ENCODE assay signal across 1 cellular context in the genomic region with DNA sequence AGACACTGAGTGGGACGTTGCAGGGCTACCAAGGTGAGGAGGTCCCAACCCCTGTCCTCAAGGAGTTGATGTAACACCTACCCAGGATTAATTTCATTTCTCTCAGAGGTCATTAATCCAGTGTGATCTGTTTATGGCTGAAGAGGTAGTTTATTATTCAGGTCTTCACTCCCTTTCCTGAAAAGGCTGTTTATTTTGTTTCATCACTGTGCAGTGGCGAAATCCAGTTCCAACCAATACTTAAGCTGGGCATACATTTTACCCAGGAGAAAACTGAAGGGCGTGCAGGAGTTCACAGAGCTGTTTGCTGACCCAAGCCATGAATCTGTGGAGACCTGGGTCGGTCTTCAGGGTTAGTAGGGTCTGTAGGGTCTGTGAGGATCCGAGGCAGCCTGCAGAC.
TF ChIP-seq lines count a peak whose summit lies in the region.

No MANE protein-coding gene starts in this region.

TF ChIP-seq in HepG2, 621 proteins besides CTCF, POLR2A, EP300 and RAD21:
- TF ChIP-seq, protein P1, sequence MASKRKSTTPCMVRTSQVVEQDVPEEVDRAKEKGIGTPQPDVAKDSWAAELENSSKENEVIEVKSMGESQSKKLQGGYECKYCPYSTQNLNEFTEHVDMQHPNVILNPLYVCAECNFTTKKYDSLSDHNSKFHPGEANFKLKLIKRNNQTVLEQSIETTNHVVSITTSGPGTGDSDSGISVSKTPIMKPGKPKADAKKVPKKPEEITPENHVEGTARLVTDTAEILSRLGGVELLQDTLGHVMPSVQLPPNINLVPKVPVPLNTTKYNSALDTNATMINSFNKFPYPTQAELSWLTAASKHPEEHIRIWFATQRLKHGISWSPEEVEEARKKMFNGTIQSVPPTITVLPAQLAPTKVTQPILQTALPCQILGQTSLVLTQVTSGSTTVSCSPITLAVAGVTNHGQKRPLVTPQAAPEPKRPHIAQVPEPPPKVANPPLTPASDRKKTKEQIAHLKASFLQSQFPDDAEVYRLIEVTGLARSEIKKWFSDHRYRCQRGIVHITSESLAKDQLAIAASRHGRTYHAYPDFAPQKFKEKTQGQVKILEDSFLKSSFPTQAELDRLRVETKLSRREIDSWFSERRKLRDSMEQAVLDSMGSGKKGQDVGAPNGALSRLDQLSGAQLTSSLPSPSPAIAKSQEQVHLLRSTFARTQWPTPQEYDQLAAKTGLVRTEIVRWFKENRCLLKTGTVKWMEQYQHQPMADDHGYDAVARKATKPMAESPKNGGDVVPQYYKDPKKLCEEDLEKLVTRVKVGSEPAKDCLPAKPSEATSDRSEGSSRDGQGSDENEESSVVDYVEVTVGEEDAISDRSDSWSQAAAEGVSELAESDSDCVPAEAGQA (IDR thresholded peaks at IDR 0.05; ENCODE audit: low read depth): no peak
- TF ChIP-seq, protein P1 (CRISPR knock-in tag; IDR thresholded peaks at IDR 0.05; ENCODE audit: borderline replicate concordance): no peak
- TF ChIP-seq, protein P2, sequence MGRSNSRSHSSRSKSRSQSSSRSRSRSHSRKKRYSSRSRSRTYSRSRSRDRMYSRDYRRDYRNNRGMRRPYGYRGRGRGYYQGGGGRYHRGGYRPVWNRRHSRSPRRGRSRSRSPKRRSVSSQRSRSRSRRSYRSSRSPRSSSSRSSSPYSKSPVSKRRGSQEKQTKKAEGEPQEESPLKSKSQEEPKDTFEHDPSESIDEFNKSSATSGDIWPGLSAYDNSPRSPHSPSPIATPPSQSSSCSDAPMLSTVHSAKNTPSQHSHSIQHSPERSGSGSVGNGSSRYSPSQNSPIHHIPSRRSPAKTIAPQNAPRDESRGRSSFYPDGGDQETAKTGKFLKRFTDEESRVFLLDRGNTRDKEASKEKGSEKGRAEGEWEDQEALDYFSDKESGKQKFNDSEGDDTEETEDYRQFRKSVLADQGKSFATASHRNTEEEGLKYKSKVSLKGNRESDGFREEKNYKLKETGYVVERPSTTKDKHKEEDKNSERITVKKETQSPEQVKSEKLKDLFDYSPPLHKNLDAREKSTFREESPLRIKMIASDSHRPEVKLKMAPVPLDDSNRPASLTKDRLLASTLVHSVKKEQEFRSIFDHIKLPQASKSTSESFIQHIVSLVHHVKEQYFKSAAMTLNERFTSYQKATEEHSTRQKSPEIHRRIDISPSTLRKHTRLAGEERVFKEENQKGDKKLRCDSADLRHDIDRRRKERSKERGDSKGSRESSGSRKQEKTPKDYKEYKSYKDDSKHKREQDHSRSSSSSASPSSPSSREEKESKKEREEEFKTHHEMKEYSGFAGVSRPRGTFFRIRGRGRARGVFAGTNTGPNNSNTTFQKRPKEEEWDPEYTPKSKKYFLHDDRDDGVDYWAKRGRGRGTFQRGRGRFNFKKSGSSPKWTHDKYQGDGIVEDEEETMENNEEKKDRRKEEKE (IDR thresholded peaks at IDR 0.05): no peak
- TF ChIP-seq CEBPB (IDR thresholded peaks at IDR 0.05; ENCODE audit: borderline replicate concordance, low read depth, low read length): 0 out of 2 replicates have a peak, but pooled peaks have one; percentile 33
- TF ChIP-seq TCF7L2 (IDR thresholded peaks at IDR 0.05; ENCODE audit: low read depth, low read length): no peak
- TF ChIP-seq ZNF484 (CRISPR knock-in tag; IDR thresholded peaks at IDR 0.05; ENCODE audit: borderline replicate concordance, low read depth): no peak
- TF ChIP-seq, protein P3, sequence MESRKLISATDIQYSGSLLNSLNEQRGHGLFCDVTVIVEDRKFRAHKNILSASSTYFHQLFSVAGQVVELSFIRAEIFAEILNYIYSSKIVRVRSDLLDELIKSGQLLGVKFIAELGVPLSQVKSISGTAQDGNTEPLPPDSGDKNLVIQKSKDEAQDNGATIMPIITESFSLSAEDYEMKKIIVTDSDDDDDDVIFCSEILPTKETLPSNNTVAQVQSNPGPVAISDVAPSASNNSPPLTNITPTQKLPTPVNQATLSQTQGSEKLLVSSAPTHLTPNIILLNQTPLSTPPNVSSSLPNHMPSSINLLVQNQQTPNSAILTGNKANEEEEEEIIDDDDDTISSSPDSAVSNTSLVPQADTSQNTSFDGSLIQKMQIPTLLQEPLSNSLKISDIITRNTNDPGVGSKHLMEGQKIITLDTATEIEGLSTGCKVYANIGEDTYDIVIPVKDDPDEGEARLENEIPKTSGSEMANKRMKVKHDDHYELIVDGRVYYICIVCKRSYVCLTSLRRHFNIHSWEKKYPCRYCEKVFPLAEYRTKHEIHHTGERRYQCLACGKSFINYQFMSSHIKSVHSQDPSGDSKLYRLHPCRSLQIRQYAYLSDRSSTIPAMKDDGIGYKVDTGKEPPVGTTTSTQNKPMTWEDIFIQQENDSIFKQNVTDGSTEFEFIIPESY (CRISPR knock-in tag; IDR thresholded peaks at IDR 0.05): no peak
- no peak for TF ChIP-seq YEATS4 (CRISPR knock-in tag; IDR thresholded peaks at IDR 0.05; ENCODE audit: borderline replicate concordance)
- no peak for TF ChIP-seq MIER2 (CRISPR knock-in tag; IDR thresholded peaks at IDR 0.05)
- TF ChIP-seq, protein P4, sequence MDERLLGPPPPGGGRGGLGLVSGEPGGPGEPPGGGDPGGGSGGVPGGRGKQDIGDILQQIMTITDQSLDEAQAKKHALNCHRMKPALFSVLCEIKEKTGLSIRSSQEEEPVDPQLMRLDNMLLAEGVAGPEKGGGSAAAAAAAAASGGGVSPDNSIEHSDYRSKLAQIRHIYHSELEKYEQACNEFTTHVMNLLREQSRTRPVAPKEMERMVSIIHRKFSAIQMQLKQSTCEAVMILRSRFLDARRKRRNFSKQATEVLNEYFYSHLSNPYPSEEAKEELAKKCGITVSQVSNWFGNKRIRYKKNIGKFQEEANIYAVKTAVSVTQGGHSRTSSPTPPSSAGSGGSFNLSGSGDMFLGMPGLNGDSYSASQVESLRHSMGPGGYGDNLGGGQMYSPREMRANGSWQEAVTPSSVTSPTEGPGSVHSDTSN (CRISPR knock-in tag; IDR thresholded peaks at IDR 0.05): no peak
- TF ChIP-seq BCL6 (CRISPR knock-in tag; IDR thresholded peaks at IDR 0.05): peak; percentile 73; the same call in 1 of the 2 replicates
- no peak for TF ChIP-seq ZSCAN31 (CRISPR knock-in tag; IDR thresholded peaks at IDR 0.05; ENCODE audit: low read depth)
TF ChIP-seq in HepG2: peak in this region for 2.
